Comparison of ENCODE assay signal across 22 cellular contexts in the genomic region with DNA sequence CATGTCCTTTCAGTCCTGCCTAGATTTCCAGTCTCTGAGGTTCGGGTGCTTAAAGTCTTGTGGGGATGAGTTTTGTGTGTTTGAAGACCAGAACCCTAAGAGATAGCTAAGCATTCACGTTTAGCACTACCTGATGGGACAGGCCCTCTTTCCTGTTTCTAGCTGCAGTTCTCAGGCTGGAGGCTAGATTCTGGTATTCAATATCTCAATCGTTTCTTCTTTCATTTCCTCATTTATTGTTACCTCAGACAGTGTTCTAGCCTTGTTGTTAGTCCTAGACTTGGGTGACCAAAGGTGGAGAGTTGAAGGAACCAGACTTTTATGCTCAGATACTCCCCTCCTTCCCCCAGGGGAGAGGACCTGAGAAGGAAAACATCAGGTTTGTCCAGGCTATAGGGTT. TPM values are rescaled to one million over a fixed set of nuclear protein-coding genes. Genes with fewer than 3 reads are reported as not detected.
"Had no signal": no experiment of that assay in that cellular context is flagged by ENCODE, and none has a peak within 500 bp of the region (broad histone marks: within the 10 kb centered on the region; RNA-seq: fewer than 3 reads in every experiment).

No MANE protein-coding gene starts in this region.

- H3K27ac Mint-ChIP-seq: activated CD4-positive, alpha-beta T cell treated with anti-CD3 and anti-CD28 coated beads, Interleukin-2, amount 10 ng/mL, durations not matched to agents 24 days and 14 days; activated naive CD8-positive, alpha-beta T cell treated with anti-CD3 and anti-CD28 coated beads for 36 hours; dendritic cell treated with granulocyte-macrophage colony-stimulating factor and Interleukin-4, amounts not matched to agents 40 ng/mL and 50 ng/mL, for 4 days; endodermal cell had no signal

- H3K4me1 ChIP-seq: suprapubic skin had no signal

- H3K9me3 ChIP-seq: neutrophil, suprapubic skin, upper lobe of left lung had no signal

- H3K4me1 Mint-ChIP-seq: activated CD4-positive, alpha-beta T cell treated with anti-CD3 and anti-CD28 coated beads, Interleukin-2, amount 10 ng/mL, durations not matched to agents 24 days and 14 days; activated naive CD8-positive, alpha-beta T cell treated with anti-CD3 and anti-CD28 coated beads for 36 hours had no signal

- H3K27me3 ChIP-seq: hepatocyte, neutrophil, suprapubic skin, upper lobe of left lung had no signal

- H3K4me3 Mint-ChIP-seq: activated CD4-positive, alpha-beta T cell treated with anti-CD3 and anti-CD28 coated beads, Interleukin-2, amount 10 ng/mL, durations not matched to agents 24 days and 14 days; activated naive CD8-positive, alpha-beta T cell treated with anti-CD3 and anti-CD28 coated beads for 36 hours; dendritic cell treated with granulocyte-macrophage colony-stimulating factor and Interleukin-4, amounts not matched to agents 40 ng/mL and 50 ng/mL, for 4 days; endodermal cell; T-cell had no signal

- H3K27me3 Mint-ChIP-seq: activated CD4-positive, alpha-beta T cell treated with anti-CD3 and anti-CD28 coated beads, Interleukin-2, amount 10 ng/mL, durations not matched to agents 24 days and 14 days; activated naive CD8-positive, alpha-beta T cell treated with anti-CD3 and anti-CD28 coated beads for 36 hours; dendritic cell treated with granulocyte-macrophage colony-stimulating factor and Interleukin-4, amounts not matched to agents 40 ng/mL and 50 ng/mL, for 4 days; T-cell had no signal

- ATAC-seq: left ventricle myocardium superior, right cardiac atrium, T-cell had no signal

- H3K27ac ChIP-seq: hepatocyte, neutrophil, suprapubic skin, upper lobe of left lung, WERI-Rb-1 had no signal

- H3K4me3 ChIP-seq: hepatocyte, suprapubic skin, upper lobe of left lung had no signal

- DNase-seq: activated CD4-positive, alpha-beta T cell treated with anti-CD3 and anti-CD28 coated beads, Interleukin-2, amount 10 ng/mL, durations not matched to agents 24 days and 14 days; activated effector memory CD4-positive, alpha-beta T cell treated with Interleukin-2 at 50 U/mL for 16 hours; activated naive CD8-positive, alpha-beta T cell treated with anti-CD3 and anti-CD28 coated beads for 36 hours; activated T-cell treated with anti-CD3 and anti-CD28 coated beads for 4 hours; anterior cingulate cortex; cerebellar nuclear complex; endodermal cell; erythroblast; left ventricle myocardium superior; mesendoderm; posterior cingulate gyrus; right cardiac atrium; stimulated activated naive CD4-positive, alpha-beta T cell; T-cell; upper lobe of left lung; WERI-Rb-1 had no signal

- H3K9me3 Mint-ChIP-seq: activated CD4-positive, alpha-beta T cell treated with anti-CD3 and anti-CD28 coated beads, Interleukin-2, amount 10 ng/mL, durations not matched to agents 24 days and 14 days; activated naive CD8-positive, alpha-beta T cell treated with anti-CD3 and anti-CD28 coated beads for 36 hours; dendritic cell treated with granulocyte-macrophage colony-stimulating factor and Interleukin-4, amounts not matched to agents 40 ng/mL and 50 ng/mL, for 4 days; endodermal cell; T-cell had no signal

RNA-seq across cellular contexts. Expression of a gene that starts 34.2 kb away (rescaled TPM):
- total RNA-seq: activated CD4-positive, alpha-beta T cell treated with anti-CD3 and anti-CD28 coated beads, Interleukin-2, amount 10 ng/mL, durations not matched to agents 24 days and 14 days; activated CD8-positive, alpha-beta memory T cell treated with anti-CD3 and anti-CD28 coated beads for 36 hours; activated naive CD8-positive, alpha-beta T cell treated with anti-CD3 and anti-CD28 coated beads for 36 hours; endodermal cell; suprapubic skin had no signal

RNA-seq across cellular contexts. Expression of a gene that starts 57.2 kb away (rescaled TPM):
- total RNA-seq: activated CD4-positive, alpha-beta T cell treated with anti-CD3 and anti-CD28 coated beads, Interleukin-2, amount 10 ng/mL, durations not matched to agents 24 days and 14 days; activated CD8-positive, alpha-beta memory T cell treated with anti-CD3 and anti-CD28 coated beads for 36 hours; activated naive CD8-positive, alpha-beta T cell treated with anti-CD3 and anti-CD28 coated beads for 36 hours; endodermal cell; hepatocyte; kidney epithelial cell; left ventricle myocardium superior; right cardiac atrium; suprapubic skin; T-cell; upper lobe of left lung had no signal
- polyA plus RNA-seq: hepatocyte, right cardiac atrium had no signal
